In the genomic region with DNA sequence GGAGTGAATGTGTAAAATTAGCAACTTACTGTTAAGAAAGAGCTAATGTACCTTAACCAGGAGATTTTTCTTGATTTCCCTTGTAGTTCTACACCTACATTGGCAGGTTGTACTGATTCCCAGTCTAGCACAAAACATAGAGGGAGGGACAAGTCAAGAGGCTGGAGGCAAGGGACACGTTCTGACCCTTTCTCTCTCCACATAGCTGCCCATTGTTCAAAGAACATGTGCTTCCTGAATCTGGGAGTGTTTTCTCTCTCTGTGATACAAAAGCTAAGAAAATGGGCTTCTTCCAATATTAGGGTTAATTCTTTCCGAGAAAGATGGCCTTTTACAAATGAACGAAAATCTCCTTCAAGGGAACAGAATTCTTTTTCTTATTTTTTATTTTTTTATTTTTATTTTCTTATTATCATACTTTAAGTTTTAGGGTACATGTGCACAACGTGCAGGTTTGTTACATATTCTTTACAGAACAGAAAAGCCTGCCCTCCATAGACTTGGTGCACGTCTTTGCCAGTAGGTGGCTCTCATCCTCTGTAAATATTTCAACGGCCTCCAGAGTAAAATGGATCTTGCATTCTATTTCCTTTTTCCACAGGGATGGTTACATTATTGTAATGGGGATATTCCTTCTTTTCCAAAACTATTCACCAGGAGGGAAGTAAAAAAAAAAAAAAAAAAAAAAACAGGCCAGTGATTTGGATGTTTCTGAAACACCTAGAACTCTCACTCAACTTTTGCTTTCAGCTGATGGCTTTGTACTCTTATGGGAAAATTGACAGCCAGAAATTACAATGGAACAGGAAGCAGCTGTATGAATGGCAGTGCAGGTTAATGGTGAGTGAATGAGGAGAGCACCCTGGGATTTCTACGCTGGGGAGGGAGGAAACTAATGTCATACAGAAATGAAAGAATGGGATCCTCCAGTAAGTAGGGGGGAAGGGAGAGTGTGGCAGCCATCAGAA, we compare ENCODE assay signal across 9 cellular contexts. TPM values are rescaled to one million over a fixed set of nuclear protein-coding genes. Genes with fewer than 3 reads are reported as not detected.
DNase-seq lines count a peak whose midpoint lies in the region; ATAC-seq, FAIRE-seq and TF ChIP-seq lines count a peak whose summit lies in the region.
"Had no signal": no experiment of that assay in that cellular context is flagged by ENCODE, and none has a peak within 500 bp of the region (broad histone marks: within the 10 kb centered on the region; RNA-seq: fewer than 3 reads in every experiment).

No MANE protein-coding gene starts in this region.

- TF ChIP-seq CTCF in AG10803 (conservative IDR thresholded peaks at IDR 0.05; ENCODE audit: low read length) (peak; percentile 74), astrocyte of the cerebellum (IDR thresholded peaks at IDR 0.05; ENCODE audit: low read depth, low read length, missing control alignments) (peak; percentile 81)

- TF ChIP-seq POLR2A in GM12891 (IDR thresholded peaks at IDR 0.05; ENCODE audit: low read depth, low read length), result no peak

- in situ Hi-C loops in astrocyte of the cerebellum (cut with HindIII; ENCODE audit: low sequenced_read_pairs), result no loop called here

- peak; percentile 75 for ATAC-seq in HG03064 (IDR thresholded peaks at IDR 0.05; ENCODE audit: low read depth, unreplicated experiment)

- FAIRE-seq in GM12891 (lab: Jason Lieb, UNC), result peak; percentile 50

- H3K4me3 ChIP-seq in AG10803 (ENCODE audit: low read length) (no peak overlapping the region), astrocyte of the cerebellum (ENCODE audit: low read depth, low read length) (no peak overlapping the region)

- DNase-seq in AG10803 (ENCODE audit: low read depth) (peak; percentile 49), GM12891 (ENCODE audit: insufficient read length, low spot score) (no peak), NCI-H460 (ENCODE audit: extremely low read depth, low read depth) (peak; percentile 33), astrocyte of the cerebellum (ENCODE audit: low read depth) (peak; percentile 33), iPS-NIHi7 (ENCODE audit: extremely low spot score) (peak; percentile 36), OCI-M2 (lab: John Stamatoyannopoulos, UW; ENCODE audit: unreplicated experiment) (no peak)
- DNase-seq in stimulated activated CD4-positive, alpha-beta T cell treated with anti-CD3 and anti-CD28 coated beads, Interleukin-4, amount 100 ng/mL, for 24 hours, result peak; percentile 40

TF ChIP-seq in GM12891, 5 proteins besides CTCF, POLR2A, EP300 and RAD21:
- TF ChIP-seq PAX5 (IDR thresholded peaks at IDR 0.05; ENCODE audit: insufficient read depth, low read length, severe bottlenecking), result no peak
- no peak for TF ChIP-seq SPI1 (IDR thresholded peaks at IDR 0.05; ENCODE audit: low read depth, low read length)
- no peak for TF ChIP-seq POLR2AphosphoS5 (IDR thresholded peaks at IDR 0.05; ENCODE audit: low read depth, low read length)
- TF ChIP-seq TAF1 (IDR thresholded peaks at IDR 0.05; ENCODE audit: low read depth, low read length), result no peak
- no peak for TF ChIP-seq POU2F2 (IDR thresholded peaks at IDR 0.05; ENCODE audit: low read depth, low read length)

RNA-seq across cellular contexts. Expression of a gene that starts 13.1 kb away (rescaled TPM):
- polyA plus RNA-seq in GM12891 (2012; ENCODE audit: low read depth, missing spikeins), result not detected
- total RNA-seq in NCI-H460 (2014; rRNA removed; shearing (Covaris generic)), result not detected in 2 replicates
- polyA plus RNA-seq in NCI-H460 (2014; cell fraction: nucleus; rRNA removed), result not detected in 2 replicates
- polyA plus RNA-seq: IgD-negative memory B cell had no signal

RNA-seq across cellular contexts. Expression of a gene that starts 17.0 kb away (rescaled TPM):
- 8.0 TPM for polyA plus RNA-seq in GM12891 (2012; ENCODE audit: low read depth, missing spikeins)
- 19.0 and 23.6 TPM in 2 replicates for total RNA-seq in NCI-H460 (2014; rRNA removed; shearing (Covaris generic))
- 13.5 and 17.8 TPM in 2 replicates for polyA plus RNA-seq in NCI-H460 (2014; cell fraction: nucleus; rRNA removed)

RNA-seq across cellular contexts. Expression of a gene that starts 32.4 kb away (rescaled TPM):
- not detected for polyA plus RNA-seq in GM12891 (2012; ENCODE audit: low read depth, missing spikeins)
- not detected in 2 replicates for total RNA-seq in NCI-H460 (2014; rRNA removed; shearing (Covaris generic))
- not detected in 2 replicates for polyA plus RNA-seq in NCI-H460 (2014; cell fraction: nucleus; rRNA removed)
- polyA plus RNA-seq: IgD-negative memory B cell had no signal

RNA-seq across cellular contexts. Expression of a gene that starts 49.6 kb away (rescaled TPM):
- not detected for polyA plus RNA-seq in GM12891 (2012; ENCODE audit: low read depth, missing spikeins)
- total RNA-seq in NCI-H460 (2014; rRNA removed; shearing (Covaris generic)), result not detected in 2 replicates
- polyA plus RNA-seq in NCI-H460 (2014; cell fraction: nucleus; rRNA removed), result not detected in 2 replicates
- polyA plus RNA-seq: IgD-negative memory B cell had no signal

Comparison
In these comparisons a context has a peak if more than half of its experiments do, and no peak if none do; other contexts are left out.
1. DNase-seq: peak in AG10803 (single experiment), NCI-H460 (single experiment), astrocyte of the cerebellum (single experiment), iPS-NIHi7 (single experiment) and stimulated activated CD4-positive, alpha-beta T cell treated with anti-CD3 and anti-CD28 coated beads, Interleukin-4, amount 100 ng/mL, for 24 hours (single experiment); none in GM12891 (single experiment) and OCI-M2 (single experiment).